Comparison of ENCODE assay signal across 9 cellular contexts in genomic region chr10:3935933-3936359, GRCh38.
A peak's percentile ranks its signal among the peaks of the same experiment; 100 is the strongest.
DNase-seq lines count a peak whose midpoint lies in the region; ATAC-seq, FAIRE-seq and TF ChIP-seq lines count a peak whose summit lies in the region.
"Had no signal": no experiment of that assay in that cellular context is flagged by ENCODE, and none has a peak within 500 bp of the region (broad histone marks: within the 10 kb centered on the region; RNA-seq: fewer than 3 reads in every experiment).

No MANE protein-coding gene starts in this region.

- H3K27ac ChIP-seq in astrocyte (ENCODE audit: low read depth, low read length) (peak overlapping the region; percentile 50), transverse colon (peak overlapping the region; percentile 83 to 87 (median 84)), A673 (ENCODE audit: low read depth, low read length, poor library complexity, severe bottlenecking) (no peak overlapping the region)

- in situ Hi-C loops in T47D (cut with HindIII; ENCODE audit: low pct_unique_long_range_greater_than_20kb, low sequenced_read_pairs) (no loop called here), transverse colon (cut with MboI; ENCODE audit: low pct_ligation_motif_present in 1 of 4, low pct_unique_long_range_greater_than_20kb in 1 of 4, low sequenced_read_pairs in 3 of 4) (no loop called here)

- peaks cover 10% of the 10 kb centered on the region for H3K4me1 ChIP-seq in astrocyte (ENCODE audit: insufficient read depth, low read length)
- H3K4me1 ChIP-seq in transverse colon: peaks cover 5 to 37% (median 21%) of the 10 kb centered on the region in 4 donors
- H3K4me1 ChIP-seq in A673 (ENCODE audit: insufficient read depth, low read length, poor library complexity, severe bottlenecking): no peaks in the 10 kb centered on the region

- TF ChIP-seq CTCF in MCF 10A (IDR thresholded peaks at IDR 0.05; ENCODE audit: unreplicated experiment): no peak
- TF ChIP-seq CTCF in astrocyte (IDR thresholded peaks at IDR 0.05; ENCODE audit: insufficient read depth, low read depth, low read length): no peak
- no peak for TF ChIP-seq CTCF in transverse colon (IDR thresholded peaks at IDR 0.05)
- TF ChIP-seq CTCF in A673 (conservative IDR thresholded peaks at IDR 0.05; ENCODE audit: low read depth, low read length): no peak

- ATAC-seq in left colon: peak; percentile 91

- H3K9ac ChIP-seq in astrocyte (ENCODE audit: low read length): peak overlapping the region; percentile 67

- H3K27ac Mint-ChIP-seq in MCF 10A (ENCODE audit: low read depth, unreplicated experiment) (no peak overlapping the region), astrocyte (ENCODE audit: unreplicated experiment) (no peak overlapping the region)

- no peak for FAIRE-seq in astrocyte (lab: Jason Lieb, UNC)
- FAIRE-seq: RCC 7860 had no signal

- TF ChIP-seq EP300 in transverse colon (IDR thresholded peaks at IDR 0.05; ENCODE audit: low read depth): peak; percentile 15

- H3K27me3 Mint-ChIP-seq in MCF 10A (ENCODE audit: insufficient read depth, unreplicated experiment): no peaks in the 10 kb centered on the region
- H3K27me3 Mint-ChIP-seq in astrocyte (ENCODE audit: low read depth, unreplicated experiment): no peaks in the 10 kb centered on the region

- POLR2A ChIA-PET in MCF 10A (lab: Yijun Ruan, JAX) (interaction anchor here (0.6 to 1.2 kb wide), 2 partner anchors 38 to 51 kb away, joined by 3 to 5 read pairs; no protein-coding TSS in a partner anchor), A673 (lab: Charles Lee; ENCODE audit: low non-redundant PET) (no interaction called here)

- H3K4me3 ChIP-seq in astrocyte (ENCODE audit: insufficient read depth, low read depth, low read length) (no peak overlapping the region), transverse colon (peak overlapping the region in 1 of 4 donors; percentile 5), A673 (ENCODE audit: low read depth, low read length, poor library complexity, severe bottlenecking) (no peak overlapping the region)

- H4K20me1 ChIP-seq in astrocyte (ENCODE audit: insufficient read depth, low read length): no peaks in the 10 kb centered on the region

- H3K36me3 Mint-ChIP-seq in MCF 10A (ENCODE audit: insufficient read depth, unreplicated experiment): no peaks in the 10 kb centered on the region
- no peaks in the 10 kb centered on the region for H3K36me3 Mint-ChIP-seq in astrocyte (ENCODE audit: low read depth, unreplicated experiment)

- peak overlapping the region; percentile 75 for H3K4me2 ChIP-seq in astrocyte (ENCODE audit: low read length)

- no peaks in the 10 kb centered on the region for H3K79me2 ChIP-seq in astrocyte (ENCODE audit: insufficient read depth, low read length)

- H3K27me3 ChIP-seq in astrocyte (ENCODE audit: insufficient read depth, low read length): no peaks in the 10 kb centered on the region
- H3K27me3 ChIP-seq in transverse colon: no peaks in the 10 kb centered on the region
- no peaks in the 10 kb centered on the region for H3K27me3 ChIP-seq in A673 (replicated peaks; ENCODE audit: insufficient read depth, low read depth, low read length, poor library complexity)

- H3K4me1 Mint-ChIP-seq in MCF 10A (ENCODE audit: insufficient read depth, unreplicated experiment): peaks cover 8% of the 10 kb centered on the region
- peaks cover 8% of the 10 kb centered on the region for H3K4me1 Mint-ChIP-seq in astrocyte (ENCODE audit: low read depth, unreplicated experiment)

- WGBS in transverse colon (ENCODE audit: low coverage in 1 of 2), 2 donors: 17 to 23% methylated on average over 8 to 9 of the region's 9 CpGs

- intact Hi-C loops in MCF 10A (cut with micrococcal nuclease): no loop called here
- intact Hi-C loops in left colon (cut with DNase I, micrococcal nuclease): no loop called here
- intact Hi-C loops in transverse colon (cut with DNase I; ENCODE audit: low total_unique reads): loop anchor here (10.0 kb wide), 1 partner anchor 151 kb away; the partner anchor contains the start of gene KLF6
- intact Hi-C loops in A673 (cut with micrococcal nuclease; ENCODE audit: unreplicated experiment): no loop called here

- no TSS peak for BruUV-seq in MCF 10A (replicated peaks; lab: Mats Ljungman, UMichigan)
- BruUV-seq in A673 (replicated peaks; lab: Mats Ljungman, UMichigan): no TSS peak

- no peak for TF ChIP-seq POLR2A in transverse colon (IDR thresholded peaks at IDR 0.05)

- H3K9me3 Mint-ChIP-seq in MCF 10A (ENCODE audit: unreplicated experiment) (no peaks in the 10 kb centered on the region), astrocyte (ENCODE audit: unreplicated experiment) (peaks cover 2% of the 10 kb centered on the region)

- no peaks in the 10 kb centered on the region for H3K36me3 ChIP-seq in astrocyte (ENCODE audit: insufficient read depth, low read length)
- no peaks in the 10 kb centered on the region for H3K36me3 ChIP-seq in transverse colon
- H3K36me3 ChIP-seq in A673 (ENCODE audit: insufficient read depth, low read length, poor library complexity, severe bottlenecking): no peaks in the 10 kb centered on the region

- no peak overlapping the region for H3K4me3 Mint-ChIP-seq in MCF 10A (ENCODE audit: unreplicated experiment)
- no peak overlapping the region for H3K4me3 Mint-ChIP-seq in astrocyte (ENCODE audit: unreplicated experiment)

- H3K9me3 ChIP-seq in astrocyte (ENCODE audit: insufficient read depth, low read depth, low read length) (no peaks in the 10 kb centered on the region), transverse colon (no peaks in the 10 kb centered on the region), A673 (ENCODE audit: low read depth, low read length, poor library complexity, severe bottlenecking) (no peaks in the 10 kb centered on the region)

- DNase-seq in T47D (ENCODE audit: low read depth in 1 of 2, low spot score in 1 of 2) (peak; percentile 72 to 90), MCF 10A (ENCODE audit: unreplicated experiment) (no peak), astrocyte (ENCODE audit: low read depth) (peak; percentile 17), left colon (peak; percentile 71 to 75), transverse colon (peak; percentile 79), DMS 273 treated with DMSO at 0.1 percent for 48 hours (lab: John Stamatoyannopoulos, UW) (no peak), A673 (ENCODE audit: low spot score) (no peak)
- no peak for DNase-seq in stimulated activated CD8-positive, alpha-beta memory T cell treated with anti-CD3 and anti-CD28 coated beads, Interleukin-4, amount 100 ng/mL, for 48 hours

- CTCF ChIA-PET in MCF 10A (lab: Yijun Ruan, JAX): interaction anchor here (0.7 kb wide), 1 partner anchor 334 kb away, joined by 4 read pairs; no protein-coding TSS in a partner anchor
- CTCF ChIA-PET in A673 (lab: Charles Lee): no interaction called here

- no peak overlapping the region for H2AFZ ChIP-seq in astrocyte (ENCODE audit: low read depth, low read length)

Comparison
In these comparisons a context has a peak if more than half of its experiments do, and no peak if none do; other contexts are left out.
1. DNase-seq: peak in T47D (2 of 2), astrocyte (single experiment), left colon (2 of 2) and transverse colon (single experiment); none in MCF 10A (single experiment), DMS 273 treated with DMSO at 0.1 percent for 48 hours (single experiment), stimulated activated CD8-positive, alpha-beta memory T cell treated with anti-CD3 and anti-CD28 coated beads, Interleukin-4, amount 100 ng/mL, for 48 hours (single experiment) and A673 (single experiment).